Comparison of ENCODE assay signal across 9 cellular contexts in genomic region chr6:38773338-38773737, GRCh38. TPM values are rescaled to one million over a fixed set of nuclear protein-coding genes. Genes with fewer than 3 reads are reported as not detected.
DNase-seq lines count a peak whose midpoint lies in the region; ATAC-seq, FAIRE-seq and TF ChIP-seq lines count a peak whose summit lies in the region.
"Had no signal": no experiment of that assay in that cellular context is flagged by ENCODE, and none has a peak within 500 bp of the region (broad histone marks: within the 10 kb centered on the region; RNA-seq: fewer than 3 reads in every experiment).

No MANE protein-coding gene starts in this region.

- DNase-seq in NCI-H2171 (lab: John Stamatoyannopoulos, UW) = peak; percentile 3
- DNase-seq in NCI-H2171 treated with DMSO at 0.1 percent for 48 hours (lab: John Stamatoyannopoulos, UW) = no peak
- DNase-seq in cerebellar cortex (ENCODE audit: low spot score) = peak; percentile 16
- peak; percentile 18 for DNase-seq in renal cortical epithelial cell (ENCODE audit: low read depth)
- no peak for DNase-seq in GM19239 (ENCODE audit: insufficient read length, low spot score)
- DNase-seq: midbrain had no signal

- ATAC-seq in GM18520 (IDR thresholded peaks at IDR 0.05; ENCODE audit: unreplicated experiment) (no peak), HG03095 (IDR thresholded peaks at IDR 0.05; ENCODE audit: unreplicated experiment) (no peak)

- peak; percentile 44; the same call in 1 of the 2 replicates for TF ChIP-seq CTCF in LNCAP (IDR thresholded peaks at IDR 0.05)

- no peak for FAIRE-seq in GM19239 (lab: Jason Lieb, UNC)

RNA-seq across cellular contexts. Expression of gene DNAH8, which starts 58.2 kb away (rescaled TPM):
- under 0.01 TPM in 1 of 2 replicates, not detected in the other for total RNA-seq in renal cortical epithelial cell

Comparison
In these comparisons a context has a peak if more than half of its experiments do, and no peak if none do; other contexts are left out.
1. DNase-seq: peak in NCI-H2171 (single experiment), cerebellar cortex (single experiment) and renal cortical epithelial cell (single experiment); none in NCI-H2171 treated with DMSO at 0.1 percent for 48 hours (single experiment) and GM19239 (single experiment).